Comparison of ENCODE assay signal across 8 cellular contexts in genomic region chr14:49999216-49999761, GRCh38.
DNase-seq lines count a peak whose midpoint lies in the region; ATAC-seq and TF ChIP-seq lines count a peak whose summit lies in the region.

No MANE protein-coding gene starts in this region.

- peak overlapping the region; percentile 44 for H3K27ac ChIP-seq in C4-2B

- no peak overlapping the region for H3K4me3 ChIP-seq in astrocyte of the spinal cord (ENCODE audit: low read depth, low read length)

- ATAC-seq in GM19467 (IDR thresholded peaks at IDR 0.05; ENCODE audit: unreplicated experiment) = peak; percentile 51
- peak; percentile 46 for ATAC-seq in HG03571 (IDR thresholded peaks at IDR 0.05; ENCODE audit: unreplicated experiment)

- TF ChIP-seq CTCF in C4-2B (conservative IDR thresholded peaks at IDR 0.05) (no peak), astrocyte of the spinal cord (IDR thresholded peaks at IDR 0.05; ENCODE audit: low read depth, low read length) (no peak)

- DNase-seq in T-helper 9 cell (peak; percentile 60), astrocyte of the spinal cord (ENCODE audit: low read depth, low spot score) (peak; percentile 89), kidney glomerular epithelial cell (lab: John Stamatoyannopoulos, UW) (peak; percentile 64), DMS79 treated with DMSO at 0.1 percent for 48 hours (lab: John Stamatoyannopoulos, UW) (no peak)
- peak; percentile 53 to 77 for DNase-seq in stimulated activated CD4-positive, alpha-beta T cell treated with anti-CD3 and anti-CD28 coated beads, Interleukin-4, amount 100 ng/mL, for 48 hours (ENCODE audit: low read depth in 2 of 2)

- in situ Hi-C loops in astrocyte of the spinal cord (cut with HindIII; ENCODE audit: low sequenced_read_pairs) = no loop called here
